18 cellular contexts compared by ENCODE assay signal in the genomic region with DNA sequence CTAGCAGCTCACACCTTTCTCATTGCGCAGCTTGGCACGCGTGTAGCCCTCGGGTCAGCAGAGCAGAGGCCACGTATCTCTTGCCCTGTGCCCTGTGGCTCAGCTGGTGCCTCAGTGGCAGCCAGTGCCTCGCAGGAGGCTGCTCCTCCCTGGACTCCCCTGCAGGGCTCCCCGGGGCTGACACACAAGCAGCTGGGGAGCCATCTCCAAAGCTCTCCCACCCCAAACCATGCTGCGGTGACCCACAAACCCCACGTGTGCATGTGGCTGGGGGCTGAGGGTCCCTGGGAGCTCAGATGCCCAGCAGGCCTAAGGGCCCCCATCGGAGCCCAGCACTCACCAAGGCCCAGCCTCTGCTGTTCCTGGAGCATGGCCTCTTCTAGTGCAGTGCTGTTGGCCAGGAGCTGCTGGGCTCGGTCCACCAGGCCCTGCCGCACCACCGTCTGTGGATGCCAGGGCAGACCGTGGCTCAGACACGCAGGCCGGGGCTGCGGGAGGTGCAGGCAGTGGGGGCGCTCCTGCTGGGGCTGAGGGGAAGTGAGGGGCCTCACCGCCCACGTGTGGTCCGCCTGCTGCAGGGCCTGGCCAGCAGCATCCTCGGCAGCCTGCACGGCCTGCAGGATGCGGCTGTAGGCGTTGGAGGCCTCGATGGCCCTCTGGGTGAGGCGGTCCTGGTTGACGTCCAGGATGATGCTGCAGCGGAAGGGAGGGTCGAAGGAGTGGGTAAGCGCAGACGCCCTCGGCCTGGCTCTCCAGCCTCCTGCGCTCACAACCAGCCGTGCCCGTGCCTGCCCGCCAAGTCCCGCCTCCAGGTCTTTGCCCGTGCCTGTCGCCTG. TPM values are rescaled to one million over a fixed set of nuclear protein-coding genes. Genes with fewer than 3 reads are reported as not detected.
DNase-seq lines count a peak whose midpoint lies in the region; ATAC-seq and TF ChIP-seq lines count a peak whose summit lies in the region.
"Had no signal": no experiment of that assay in that cellular context is flagged by ENCODE, and none has a peak within 500 bp of the region (broad histone marks: within the 10 kb centered on the region; RNA-seq: fewer than 3 reads in every experiment).

No MANE protein-coding gene starts in this region.

- POLR2A ChIA-PET in HCT116 (lab: Charles Lee), result no interaction called here

- CTCF ChIA-PET in HCT116 (lab: Charles Lee), result no interaction called here

- H3K36me3 ChIP-seq in HCT116 (ENCODE audit: control insufficient read depth in 1 of 2, insufficient read depth in 2 of 2, low read length in 2 of 2) (peaks cover 17 to 49% of the 10 kb centered on the region in 2 experiments), prostate gland (peaks cover 14 to 19% of the 10 kb centered on the region in 2 donors), upper lobe of right lung (peaks cover 65% of the 10 kb centered on the region)

- no peaks in the 10 kb centered on the region for H3K9me2 ChIP-seq in HCT116 (ENCODE audit: insufficient read depth)

- no peak for TF ChIP-seq RAD21 in HCT116 (IDR thresholded peaks at IDR 0.05; ENCODE audit: low read depth)

- no peaks in the 10 kb centered on the region for H3K4me1 ChIP-seq in HCT116 (ENCODE audit: control insufficient read depth in 1 of 2, insufficient read depth in 2 of 2, low read length in 2 of 2)
- no peaks in the 10 kb centered on the region for H3K4me1 ChIP-seq in prostate gland (replicated peaks)
- no peaks in the 10 kb centered on the region for H3K4me1 ChIP-seq in upper lobe of right lung

- intact Hi-C loops in HCT116 (cut with micrococcal nuclease), result no loop called here
- intact Hi-C loops in prostate gland (cut with DNase I), result no loop called here
- intact Hi-C loops in upper lobe of right lung (cut with DNase I), result no loop called here

- 59% methylated on average over 40 of the region's 40 CpGs for WGBS in prostate gland

- peaks cover 7% of the 10 kb centered on the region; the same call in 1 of the 2 replicates for H3K79me2 ChIP-seq in HCT116 (ENCODE audit: insufficient read depth, low read length)

- TF ChIP-seq POLR2A in HCT116 (IDR thresholded peaks at IDR 0.05; ENCODE audit: borderline replicate concordance, extremely low read depth, insufficient read depth, insufficient read length) (no peak), prostate gland (IDR thresholded peaks at IDR 0.05) (no peak)

- H3K4me3 ChIP-seq in HCT116 (replicated peaks in 1 of 2; ENCODE audit: low read depth in 1 of 2, low read length in 2 of 2), result no peak overlapping the region
- no peak overlapping the region for H3K4me3 ChIP-seq in prostate gland
- no peak overlapping the region for H3K4me3 ChIP-seq in upper lobe of right lung

- no peak for ATAC-seq in HCT116
- peak; percentile 82 for ATAC-seq in esophagus mucosa
- ATAC-seq in HG03025 (IDR thresholded peaks at IDR 0.05; ENCODE audit: low FRiP score, unreplicated experiment), result no peak
- no peak for ATAC-seq in upper lobe of right lung
- ATAC-seq: CD8-positive, alpha-beta T cell had no signal

- H3K27ac ChIP-seq in HCT116 (ENCODE audit: low read depth, low read length) (peak overlapping the region; percentile 35; the same call in 1 of the 2 replicates), angular gyrus (ENCODE audit: low read depth, low read length) (peak overlapping the region; percentile 50), prostate gland (no peak overlapping the region), upper lobe of right lung (no peak overlapping the region)

- H3K9ac ChIP-seq in HCT116 (ENCODE audit: low read length), result no peak overlapping the region

- H3K27me3 ChIP-seq in HCT116 (ENCODE audit: insufficient read depth, low read length), result no peaks in the 10 kb centered on the region
- no peaks in the 10 kb centered on the region for H3K27me3 ChIP-seq in prostate gland (replicated peaks; ENCODE audit: insufficient read depth)
- no peaks in the 10 kb centered on the region for H3K27me3 ChIP-seq in upper lobe of right lung

- no peak overlapping the region for H2AFZ ChIP-seq in HCT116 (ENCODE audit: low read depth, low read length, poor library complexity, severe bottlenecking)

- RAD21 ChIA-PET in HCT116 (lab: Charles Lee; ENCODE audit: low non-redundant PET in 1 of 2, low total read pairs in 2 of 2, uncharacterized antibody in 2 of 2, unreplicated experiment in 2 of 2), result no interaction called here

- TF ChIP-seq CTCF in HCT116 (IDR thresholded peaks at IDR 0.05 in 2 of 3, conservative IDR thresholded peaks at IDR 0.05 in 1 of 3; ENCODE audit: borderline replicate concordance in 1 of 3, insufficient read depth in 1 of 3, low read depth in 2 of 3, low read length in 2 of 3), result no peak
- no peak for TF ChIP-seq CTCF in prostate gland (IDR thresholded peaks at IDR 0.05)
- no peak for TF ChIP-seq CTCF in upper lobe of right lung (IDR thresholded peaks at IDR 0.05)

- H3K9me3 ChIP-seq in HCT116 (ENCODE audit: control insufficient read depth in 1 of 2, insufficient read depth in 1 of 2, low read depth in 1 of 2, low read length in 2 of 2) (no peaks in the 10 kb centered on the region), prostate gland (no peaks in the 10 kb centered on the region), upper lobe of right lung (no peaks in the 10 kb centered on the region)

- H4K20me1 ChIP-seq in HCT116 (ENCODE audit: insufficient read depth), result no peaks in the 10 kb centered on the region

- BruUV-seq in HCT116 (replicated peaks; lab: Mats Ljungman, UMichigan), result no TSS peak

- no peak overlapping the region for H3K4me2 ChIP-seq in HCT116 (ENCODE audit: low read length)

- DNase-seq in HCT116 (ENCODE audit: low read depth, low spot score) (no peak), prostate gland (ENCODE audit: low spot score) (peak; percentile 70), T-helper 1 cell (no peak), upper lobe of right lung (no peak)
- DNase-seq: CD8-positive, alpha-beta T cell; DND-41; KBM-7; NCI-H1048; NCI-H146; NCI-H2081 treated with DMSO at 0.1 percent for 48 hours; NCI-H2227 treated with DMSO at 0.1 percent for 48 hours; NCI-H526; NK-92 treated with Interleukin-12 subunit alpha and Interleukin-12 subunit beta, amount 100 ng/mL, for 24 hours; OCI-M1; RPMI8226 had no signal

TF ChIP-seq in HCT116, 20 proteins besides CTCF, POLR2A, EP300 and RAD21:
- TF ChIP-seq CBX3 (IDR thresholded peaks at IDR 0.05; ENCODE audit: low read depth) (no peak), SRF (IDR thresholded peaks at IDR 0.05; ENCODE audit: low read depth) (no peak), FOSL1 (IDR thresholded peaks at IDR 0.05; ENCODE audit: low read depth) (no peak), ZFX (IDR thresholded peaks at IDR 0.05) (no peak), POLR2AphosphoS5 (IDR thresholded peaks at IDR 0.05; ENCODE audit: low read depth, low read length) (no peak), ELF1 (IDR thresholded peaks at IDR 0.05; ENCODE audit: borderline replicate concordance, low read depth) (no peak), ATF3 (IDR thresholded peaks at IDR 0.05) (no peak), REST (IDR thresholded peaks at IDR 0.05; ENCODE audit: low read depth) (no peak)
- TF ChIP-seq, protein P1, sequence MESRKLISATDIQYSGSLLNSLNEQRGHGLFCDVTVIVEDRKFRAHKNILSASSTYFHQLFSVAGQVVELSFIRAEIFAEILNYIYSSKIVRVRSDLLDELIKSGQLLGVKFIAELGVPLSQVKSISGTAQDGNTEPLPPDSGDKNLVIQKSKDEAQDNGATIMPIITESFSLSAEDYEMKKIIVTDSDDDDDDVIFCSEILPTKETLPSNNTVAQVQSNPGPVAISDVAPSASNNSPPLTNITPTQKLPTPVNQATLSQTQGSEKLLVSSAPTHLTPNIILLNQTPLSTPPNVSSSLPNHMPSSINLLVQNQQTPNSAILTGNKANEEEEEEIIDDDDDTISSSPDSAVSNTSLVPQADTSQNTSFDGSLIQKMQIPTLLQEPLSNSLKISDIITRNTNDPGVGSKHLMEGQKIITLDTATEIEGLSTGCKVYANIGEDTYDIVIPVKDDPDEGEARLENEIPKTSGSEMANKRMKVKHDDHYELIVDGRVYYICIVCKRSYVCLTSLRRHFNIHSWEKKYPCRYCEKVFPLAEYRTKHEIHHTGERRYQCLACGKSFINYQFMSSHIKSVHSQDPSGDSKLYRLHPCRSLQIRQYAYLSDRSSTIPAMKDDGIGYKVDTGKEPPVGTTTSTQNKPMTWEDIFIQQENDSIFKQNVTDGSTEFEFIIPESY (IDR thresholded peaks at IDR 0.05; ENCODE audit: extremely low read depth, insufficient replicate concordance, low read length), result no peak

RNA-seq across cellular contexts. Expression of gene ADRM1, which starts 13.8 kb away (rescaled TPM):
- total RNA-seq in HCT116 (2021; ENCODE audit: unreplicated experiment), result 158 TPM
- 196 and 200 TPM in 2 replicates for polyA plus RNA-seq in HCT116 (2012)
- total RNA-seq in esophagus mucosa, result 76.1 TPM
- 100 to 1,000 TPM; 149 to 207 TPM for total RNA-seq in prostate gland
- total RNA-seq in upper lobe of right lung, result 73.4 TPM

RNA-seq across cellular contexts. Expression of gene LAMA5, which starts 50.6 kb away (rescaled TPM):
- 321 TPM for total RNA-seq in HCT116 (2021; ENCODE audit: unreplicated experiment)
- 190 and 217 TPM in 2 replicates for polyA plus RNA-seq in HCT116 (2012)
- 83.4 TPM for total RNA-seq in esophagus mucosa
- 100 to 1,000 TPM; 170 to 272 TPM for total RNA-seq in prostate gland
- total RNA-seq in upper lobe of right lung, result 279 TPM

Comparison
In these comparisons a context has a peak if more than half of its experiments do, and no peak if none do; other contexts are left out.
1. H3K27ac ChIP-seq: peak in HCT116 (single experiment) and angular gyrus (single experiment); none in prostate gland (0 of 2) and upper lobe of right lung (single experiment).